ENCODE assay signal across 1 cellular context in the genomic region with DNA sequence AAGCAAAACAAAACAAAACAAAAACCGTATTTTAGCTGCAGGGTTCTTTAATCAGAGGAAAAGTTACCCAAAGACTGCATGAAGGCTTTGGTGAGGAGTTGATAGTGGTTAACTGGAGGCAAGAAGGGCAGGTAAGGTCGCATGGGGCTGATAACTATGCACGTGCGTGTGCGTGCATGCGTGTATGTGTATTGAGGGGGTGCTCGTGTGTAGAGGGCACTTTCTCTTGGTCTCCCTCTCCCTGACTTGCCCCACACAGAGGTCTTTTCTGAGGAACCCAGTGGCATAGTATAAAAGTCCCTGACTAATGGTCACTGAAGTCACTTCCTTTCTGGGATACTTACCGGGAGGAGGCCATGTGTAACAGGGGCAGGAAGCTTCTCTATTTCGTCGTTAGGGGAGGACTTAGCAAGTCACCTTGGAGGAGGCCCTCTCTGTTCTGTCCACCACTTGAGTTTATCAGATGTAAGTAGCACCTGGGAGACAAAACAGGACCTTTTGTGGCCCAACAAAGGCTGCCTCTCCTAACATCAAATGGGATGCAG.
TF ChIP-seq lines count a peak whose summit lies in the region.

No MANE protein-coding gene starts in this region.

TF ChIP-seq in GM23338, 12 proteins besides CTCF, POLR2A, EP300 and RAD21 (continued from another document):
- TF ChIP-seq, protein P1, sequence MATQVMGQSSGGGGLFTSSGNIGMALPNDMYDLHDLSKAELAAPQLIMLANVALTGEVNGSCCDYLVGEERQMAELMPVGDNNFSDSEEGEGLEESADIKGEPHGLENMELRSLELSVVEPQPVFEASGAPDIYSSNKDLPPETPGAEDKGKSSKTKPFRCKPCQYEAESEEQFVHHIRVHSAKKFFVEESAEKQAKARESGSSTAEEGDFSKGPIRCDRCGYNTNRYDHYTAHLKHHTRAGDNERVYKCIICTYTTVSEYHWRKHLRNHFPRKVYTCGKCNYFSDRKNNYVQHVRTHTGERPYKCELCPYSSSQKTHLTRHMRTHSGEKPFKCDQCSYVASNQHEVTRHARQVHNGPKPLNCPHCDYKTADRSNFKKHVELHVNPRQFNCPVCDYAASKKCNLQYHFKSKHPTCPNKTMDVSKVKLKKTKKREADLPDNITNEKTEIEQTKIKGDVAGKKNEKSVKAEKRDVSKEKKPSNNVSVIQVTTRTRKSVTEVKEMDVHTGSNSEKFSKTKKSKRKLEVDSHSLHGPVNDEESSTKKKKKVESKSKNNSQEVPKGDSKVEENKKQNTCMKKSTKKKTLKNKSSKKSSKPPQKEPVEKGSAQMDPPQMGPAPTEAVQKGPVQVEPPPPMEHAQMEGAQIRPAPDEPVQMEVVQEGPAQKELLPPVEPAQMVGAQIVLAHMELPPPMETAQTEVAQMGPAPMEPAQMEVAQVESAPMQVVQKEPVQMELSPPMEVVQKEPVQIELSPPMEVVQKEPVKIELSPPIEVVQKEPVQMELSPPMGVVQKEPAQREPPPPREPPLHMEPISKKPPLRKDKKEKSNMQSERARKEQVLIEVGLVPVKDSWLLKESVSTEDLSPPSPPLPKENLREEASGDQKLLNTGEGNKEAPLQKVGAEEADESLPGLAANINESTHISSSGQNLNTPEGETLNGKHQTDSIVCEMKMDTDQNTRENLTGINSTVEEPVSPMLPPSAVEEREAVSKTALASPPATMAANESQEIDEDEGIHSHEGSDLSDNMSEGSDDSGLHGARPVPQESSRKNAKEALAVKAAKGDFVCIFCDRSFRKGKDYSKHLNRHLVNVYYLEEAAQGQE (IDR thresholded peaks at IDR 0.05; ENCODE audit: unreplicated experiment), result no peak
- TF ChIP-seq ZNF462 (CRISPR knock-in tag; IDR thresholded peaks at IDR 0.05) (no peak), EZH2phosphoT487 (IDR thresholded peaks at IDR 0.05; ENCODE audit: unreplicated experiment) (no peak)
